In genomic region chr2:61254536-61254935, GRCh38 we compare ENCODE assay signal across 23 cellular contexts.
"Had no signal": no experiment of that assay in that cellular context is flagged by ENCODE, and none has a peak within 500 bp of the region (broad histone marks: within the 10 kb centered on the region; RNA-seq: fewer than 3 reads in every experiment).

No MANE protein-coding gene starts in this region.

- H3K9me3 Mint-ChIP-seq: activated naive CD8-positive, alpha-beta T cell treated with anti-CD3 and anti-CD28 coated beads, Interleukin-2, amount 10 ng/mL, durations not matched to agents 7 days and 5 days; naive thymus-derived CD8-positive, alpha-beta T cell; WTC11 had no signal

- H3K4me3 Mint-ChIP-seq: activated naive CD8-positive, alpha-beta T cell treated with anti-CD3 and anti-CD28 coated beads, Interleukin-2, amount 10 ng/mL, durations not matched to agents 7 days and 5 days; naive thymus-derived CD8-positive, alpha-beta T cell; WTC11 had no signal

- H3K27me3 Mint-ChIP-seq: activated naive CD8-positive, alpha-beta T cell treated with anti-CD3 and anti-CD28 coated beads, Interleukin-2, amount 10 ng/mL, durations not matched to agents 7 days and 5 days; naive thymus-derived CD8-positive, alpha-beta T cell had no signal

- DNase-seq: activated CD8-positive, alpha-beta memory T cell treated with anti-CD3 and anti-CD28 coated beads, Interleukin-2, amount 50 U/mL, for 48 hours; activated effector memory CD4-positive, alpha-beta T cell treated with anti-CD3 and anti-CD28 coated beads, Interleukin-2, amount 50 U/mL, for 16 hours; activated naive CD8-positive, alpha-beta T cell treated with anti-CD3 and anti-CD28 coated beads, Interleukin-2, amount 10 ng/mL, durations not matched to agents 7 days and 5 days; activated T-cell treated with anti-CD3 and anti-CD28 coated beads, Interleukin-2, amount 50 U/mL, for 48 hours; amygdala; cerebellar nuclear complex; heart right ventricle; kidney; lower lobe of right lung; naive thymus-derived CD8-positive, alpha-beta T cell; pancreas; psoas muscle; stimulated activated CD4-positive, alpha-beta T cell treated with anti-CD3 and anti-CD28 coated beads, Interleukin-12 subunit alpha, Interleukin-12 subunit beta, amount 100 ng/mL, for 4 hours; stimulated activated CD4-positive, alpha-beta T cell treated with anti-CD3 and anti-CD28 coated beads, Interleukin-4, amount 100 ng/mL, for 4 hours; stimulated activated naive CD8-positive, alpha-beta T cell treated with anti-CD3 and anti-CD28 coated beads, Interleukin-15, Interleukin-2, amounts not matched to agents 100 U/mL and 50 U/mL, for 24 hours; T-helper 1 cell; T-helper 9 cell had no signal

- H3K27me3 ChIP-seq: heart right ventricle, neutrophil, pancreas, right atrium auricular region, tibial nerve had no signal

- H3K9me3 ChIP-seq: heart right ventricle, lower lobe of right lung, neutrophil, pancreas, psoas muscle, right atrium auricular region, tibial nerve had no signal

- H3K4me1 ChIP-seq: lower lobe of right lung, pancreas, psoas muscle, tibial nerve had no signal

- H3K4me1 Mint-ChIP-seq: activated naive CD8-positive, alpha-beta T cell treated with anti-CD3 and anti-CD28 coated beads, Interleukin-2, amount 10 ng/mL, durations not matched to agents 7 days and 5 days; WTC11 had no signal

- H3K4me3 ChIP-seq: coronary artery, heart right ventricle, lower lobe of right lung, pancreas, psoas muscle, right atrium auricular region, tibial nerve had no signal

- H3K27ac Mint-ChIP-seq: activated naive CD8-positive, alpha-beta T cell treated with anti-CD3 and anti-CD28 coated beads, Interleukin-2, amount 10 ng/mL, durations not matched to agents 7 days and 5 days; WTC11 had no signal

- H3K27ac ChIP-seq: coronary artery, lower lobe of right lung, neutrophil, pancreas, psoas muscle, tibial nerve had no signal

- ATAC-seq: heart right ventricle; left lobe of liver; lower lobe of right lung; naive thymus-derived CD8-positive, alpha-beta T cell; pancreas; stimulated activated naive CD8-positive, alpha-beta T cell treated with anti-CD3 and anti-CD28 coated beads, Interleukin-15, Interleukin-2, amounts not matched to agents 100 U/mL and 50 U/mL, for 24 hours; WTC11 had no signal
